1 cellular context compared by ENCODE assay signal in the genomic region with DNA sequence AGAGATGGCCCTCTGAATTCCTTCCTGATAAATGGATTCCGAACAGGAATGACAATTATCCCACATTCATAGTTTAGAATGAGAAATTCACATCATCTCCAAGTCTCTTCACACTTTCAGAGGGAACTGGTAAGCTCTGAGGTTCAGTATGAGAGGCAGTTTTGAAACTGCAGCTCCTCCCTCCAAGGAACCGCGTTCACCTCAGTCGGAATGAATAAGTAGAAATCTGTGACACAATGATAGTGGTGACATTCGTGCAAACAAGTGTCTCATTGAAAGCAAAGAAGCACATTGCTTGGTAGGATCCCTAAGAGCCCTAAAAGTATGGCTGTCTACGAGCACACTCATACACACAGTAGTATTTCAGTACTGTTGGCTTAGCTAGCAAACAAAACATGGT.
TF ChIP-seq lines count a peak whose summit lies in the region.

No MANE protein-coding gene starts in this region.

TF ChIP-seq in SK-N-SH treated with all-trans-retinoic acid at 6 μM for 48 hours, 23 proteins besides CTCF, POLR2A, EP300 and RAD21 (continued from another document):
- TF ChIP-seq, protein P1, sequence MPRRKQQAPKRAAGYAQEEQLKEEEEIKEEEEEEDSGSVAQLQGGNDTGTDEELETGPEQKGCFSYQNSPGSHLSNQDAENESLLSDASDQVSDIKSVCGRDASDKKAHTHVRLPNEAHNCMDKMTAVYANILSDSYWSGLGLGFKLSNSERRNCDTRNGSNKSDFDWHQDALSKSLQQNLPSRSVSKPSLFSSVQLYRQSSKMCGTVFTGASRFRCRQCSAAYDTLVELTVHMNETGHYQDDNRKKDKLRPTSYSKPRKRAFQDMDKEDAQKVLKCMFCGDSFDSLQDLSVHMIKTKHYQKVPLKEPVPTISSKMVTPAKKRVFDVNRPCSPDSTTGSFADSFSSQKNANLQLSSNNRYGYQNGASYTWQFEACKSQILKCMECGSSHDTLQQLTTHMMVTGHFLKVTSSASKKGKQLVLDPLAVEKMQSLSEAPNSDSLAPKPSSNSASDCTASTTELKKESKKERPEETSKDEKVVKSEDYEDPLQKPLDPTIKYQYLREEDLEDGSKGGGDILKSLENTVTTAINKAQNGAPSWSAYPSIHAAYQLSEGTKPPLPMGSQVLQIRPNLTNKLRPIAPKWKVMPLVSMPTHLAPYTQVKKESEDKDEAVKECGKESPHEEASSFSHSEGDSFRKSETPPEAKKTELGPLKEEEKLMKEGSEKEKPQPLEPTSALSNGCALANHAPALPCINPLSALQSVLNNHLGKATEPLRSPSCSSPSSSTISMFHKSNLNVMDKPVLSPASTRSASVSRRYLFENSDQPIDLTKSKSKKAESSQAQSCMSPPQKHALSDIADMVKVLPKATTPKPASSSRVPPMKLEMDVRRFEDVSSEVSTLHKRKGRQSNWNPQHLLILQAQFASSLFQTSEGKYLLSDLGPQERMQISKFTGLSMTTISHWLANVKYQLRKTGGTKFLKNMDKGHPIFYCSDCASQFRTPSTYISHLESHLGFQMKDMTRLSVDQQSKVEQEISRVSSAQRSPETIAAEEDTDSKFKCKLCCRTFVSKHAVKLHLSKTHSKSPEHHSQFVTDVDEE (CRISPR knock-in tag; IDR thresholded peaks at IDR 0.05) = no peak
- TF ChIP-seq BACH2 (CRISPR knock-in tag; IDR thresholded peaks at IDR 0.05; ENCODE audit: borderline replicate concordance) = no peak
- TF ChIP-seq ARNTL (CRISPR knock-in tag; IDR thresholded peaks at IDR 0.05; ENCODE audit: borderline replicate concordance, low read depth) = no peak
- TF ChIP-seq ISL1 (CRISPR knock-in tag; IDR thresholded peaks at IDR 0.05) = no peak
- TF ChIP-seq, protein P2, sequence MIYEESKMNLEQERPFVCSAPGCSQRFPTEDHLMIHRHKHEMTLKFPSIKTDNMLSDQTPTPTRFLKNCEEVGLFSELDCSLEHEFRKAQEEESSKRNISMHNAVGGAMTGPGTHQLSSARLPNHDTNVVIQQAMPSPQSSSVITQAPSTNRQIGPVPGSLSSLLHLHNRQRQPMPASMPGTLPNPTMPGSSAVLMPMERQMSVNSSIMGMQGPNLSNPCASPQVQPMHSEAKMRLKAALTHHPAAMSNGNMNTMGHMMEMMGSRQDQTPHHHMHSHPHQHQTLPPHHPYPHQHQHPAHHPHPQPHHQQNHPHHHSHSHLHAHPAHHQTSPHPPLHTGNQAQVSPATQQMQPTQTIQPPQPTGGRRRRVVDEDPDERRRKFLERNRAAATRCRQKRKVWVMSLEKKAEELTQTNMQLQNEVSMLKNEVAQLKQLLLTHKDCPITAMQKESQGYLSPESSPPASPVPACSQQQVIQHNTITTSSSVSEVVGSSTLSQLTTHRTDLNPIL (CRISPR knock-in tag; IDR thresholded peaks at IDR 0.05; ENCODE audit: low read depth) = no peak
- no peak for TF ChIP-seq TCF4 (CRISPR knock-in tag; IDR thresholded peaks at IDR 0.05; ENCODE audit: borderline replicate concordance)
- TF ChIP-seq ZFP3 (CRISPR knock-in tag; IDR thresholded peaks at IDR 0.05) = no peak
- no peak for TF ChIP-seq TOX (CRISPR knock-in tag; IDR thresholded peaks at IDR 0.05; ENCODE audit: borderline replicate concordance)
